8 cellular contexts compared by ENCODE assay signal in the genomic region with DNA sequence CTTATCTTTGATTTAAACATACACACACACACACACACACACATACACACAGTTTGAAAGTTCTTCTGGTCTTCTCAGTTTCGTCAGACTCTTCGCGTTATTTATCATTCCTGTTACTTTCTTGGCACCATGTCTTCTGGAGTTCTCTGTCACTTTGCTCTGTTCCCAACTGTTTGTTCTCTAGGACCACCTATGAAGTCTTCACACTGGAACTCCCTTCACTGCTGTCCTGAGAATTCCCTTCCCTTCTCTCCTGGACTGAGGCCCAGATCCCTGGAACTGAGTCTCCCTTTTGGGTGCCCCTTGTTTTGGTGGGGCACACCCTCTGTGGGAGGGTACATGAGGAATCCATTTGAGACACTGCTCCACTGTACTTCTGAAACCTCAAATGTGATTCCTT. TPM values are rescaled to one million over a fixed set of nuclear protein-coding genes. Genes with fewer than 3 reads are reported as not detected.
DNase-seq lines count a peak whose midpoint lies in the region; ATAC-seq, FAIRE-seq and TF ChIP-seq lines count a peak whose summit lies in the region.
"Had no signal": no experiment of that assay in that cellular context is flagged by ENCODE, and none has a peak within 500 bp of the region (broad histone marks: within the 10 kb centered on the region; RNA-seq: fewer than 3 reads in every experiment).

No MANE protein-coding gene starts in this region.

- no peak for FAIRE-seq in pancreas (lab: Jason Lieb, UNC)

- no peaks in the 10 kb centered on the region for H3K27me3 ChIP-seq in heart left ventricle
- no peaks in the 10 kb centered on the region for H3K27me3 ChIP-seq in pancreas
- H3K27me3 ChIP-seq in aorta (ENCODE audit: control insufficient read depth in 1 of 2, insufficient read depth in 2 of 2, low read length in 1 of 2), result no peaks in the 10 kb centered on the region

- TF ChIP-seq CTCF in heart left ventricle (IDR thresholded peaks at IDR 0.05) (no peak), pancreas (IDR thresholded peaks at IDR 0.05) (no peak), GM10266 (IDR thresholded peaks at IDR 0.05; ENCODE audit: control insufficient read depth, insufficient read depth, low read depth, missing control alignments) (no peak)

- intact Hi-C loops in heart left ventricle (cut with DNase I), result loop anchor here (1.0 to 10.0 kb wide), 11 partner anchors 85 to 527 kb away; partner anchors contain the start of gene CNN3 (in 6 of the 10)
- intact Hi-C loops in pancreas (cut with DNase I), result loop anchor here in 2 of 3 donors (5.0 to 10.0 kb wide), 3 partner anchors 185 to 517 kb away; no protein-coding TSS in a partner anchor
- intact Hi-C loops in aorta (cut with DNase I), result loop anchor here (1.0 to 10.0 kb wide), 4 partner anchors 113 to 517 kb away; no protein-coding TSS in a partner anchor

- peak; percentile 44 to 60 (median 52) for ATAC-seq in heart left ventricle
- peak; percentile 2 to 31 (median 16) for ATAC-seq in pancreas
- peak; percentile 61 for ATAC-seq in aorta (ENCODE audit: low FRiP score)

- DNase-seq in caudate nucleus (lab: John Stamatoyannopoulos, UW), result no peak
- DNase-seq in heart left ventricle, result peak in 1 of 5 donors; percentile 22
- DNase-seq in pancreas, result no peak
- no peak for DNase-seq in aorta
- DNase-seq in 8988T, result no peak
- DNase-seq in midbrain (lab: John Stamatoyannopoulos, UW), result no peak
- no peak for DNase-seq in GM10266 (ENCODE audit: extremely low spot score)
- DNase-seq: activated CD4-positive, CD25-positive, alpha-beta regulatory T cell treated with anti-CD3 and anti-CD28 coated beads, Interleukin-2, amount 50 U/mL, for 72 hours had no signal

- 39 to 54% (median 46%) methylated on average over 3 of the region's 3 CpGs for WGBS in heart left ventricle, 4 donors
- 16 to 17% methylated on average over 3 of the region's 3 CpGs for WGBS in pancreas, 2 donors
- WGBS in aorta, 2 donors, result 34% methylated on average over 3 of the region's 3 CpGs

- H3K4me1 ChIP-seq in heart left ventricle (peaks cover 0 to 19% (median 15%) of the 10 kb centered on the region in 12 donors), pancreas (peaks cover 0 to 15% (median 9%) of the 10 kb centered on the region in 3 donors), aorta (ENCODE audit: control insufficient read depth in 1 of 2, insufficient read depth in 2 of 2, low read length in 2 of 2) (peaks cover 0 to 1% of the 10 kb centered on the region in 2 donors)

- no peaks in the 10 kb centered on the region for H3K36me3 ChIP-seq in heart left ventricle
- H3K36me3 ChIP-seq in pancreas, result no peaks in the 10 kb centered on the region
- H3K36me3 ChIP-seq in aorta (ENCODE audit: control insufficient read depth in 1 of 2, insufficient read depth in 2 of 2, low read length in 1 of 2), result no peaks in the 10 kb centered on the region

- H3K27ac ChIP-seq in caudate nucleus (ENCODE audit: low read depth, low read length), result peak overlapping the region; percentile 55
- H3K27ac ChIP-seq in heart left ventricle, result peak overlapping the region in 11 of 12 donors; percentile 3 to 80 (median 50)
- H3K27ac ChIP-seq in pancreas, result peak overlapping the region in 3 of 4 donors; percentile 50 to 64 (median 52)
- no peak overlapping the region for H3K27ac ChIP-seq in aorta (ENCODE audit: low read depth in 1 of 2, low read length in 2 of 2)

- H3K4me3 ChIP-seq in heart left ventricle, result peak overlapping the region in 2 of 12 donors; percentile 0 to 20
- no peak overlapping the region for H3K4me3 ChIP-seq in pancreas
- H3K4me3 ChIP-seq in aorta (ENCODE audit: low read length in 2 of 2), result no peak overlapping the region

- no peak for TF ChIP-seq POLR2A in heart left ventricle (IDR thresholded peaks at IDR 0.05)

- H3K9me3 ChIP-seq in heart left ventricle, result no peaks in the 10 kb centered on the region
- no peaks in the 10 kb centered on the region for H3K9me3 ChIP-seq in pancreas
- H3K9me3 ChIP-seq in aorta (ENCODE audit: control insufficient read depth, low read length), result no peaks in the 10 kb centered on the region

RNA-seq across cellular contexts. Expression of gene ALG14, which starts 30.5 kb away (rescaled TPM):
- 1 to 10 TPM in 7 of 9 donors, under 1 TPM in 2; 0.56 to 4.7 (median 3.2) TPM for total RNA-seq in heart left ventricle
- polyA plus RNA-seq in heart left ventricle, result 1 to 10 TPM in 1 of 2 donors, under 1 TPM in 1; 0.76 to 1.8 TPM
- total RNA-seq in pancreas, result 1 to 10 TPM; 4.3 to 6.2 (median 5.7) TPM
- polyA plus RNA-seq in pancreas, result 1 to 10 TPM; 1.1 to 1.3 TPM
- total RNA-seq in aorta, result 1 to 10 TPM; 2.8 to 3.2 TPM
- under 1 TPM; 0.50 to 0.79 TPM for polyA plus RNA-seq in aorta

Comparison
In these comparisons a context has a peak if more than half of its experiments do, and no peak if none do; other contexts are left out.
1. H3K27ac ChIP-seq: peak in caudate nucleus (single experiment), heart left ventricle (11 of 12) and pancreas (3 of 4); none in aorta (0 of 2).
2. Peak in every context shown above with its lines, with median percentiles within 50 percentile points of each other: ATAC-seq.